1 cellular context compared by ENCODE assay signal in the genomic region with DNA sequence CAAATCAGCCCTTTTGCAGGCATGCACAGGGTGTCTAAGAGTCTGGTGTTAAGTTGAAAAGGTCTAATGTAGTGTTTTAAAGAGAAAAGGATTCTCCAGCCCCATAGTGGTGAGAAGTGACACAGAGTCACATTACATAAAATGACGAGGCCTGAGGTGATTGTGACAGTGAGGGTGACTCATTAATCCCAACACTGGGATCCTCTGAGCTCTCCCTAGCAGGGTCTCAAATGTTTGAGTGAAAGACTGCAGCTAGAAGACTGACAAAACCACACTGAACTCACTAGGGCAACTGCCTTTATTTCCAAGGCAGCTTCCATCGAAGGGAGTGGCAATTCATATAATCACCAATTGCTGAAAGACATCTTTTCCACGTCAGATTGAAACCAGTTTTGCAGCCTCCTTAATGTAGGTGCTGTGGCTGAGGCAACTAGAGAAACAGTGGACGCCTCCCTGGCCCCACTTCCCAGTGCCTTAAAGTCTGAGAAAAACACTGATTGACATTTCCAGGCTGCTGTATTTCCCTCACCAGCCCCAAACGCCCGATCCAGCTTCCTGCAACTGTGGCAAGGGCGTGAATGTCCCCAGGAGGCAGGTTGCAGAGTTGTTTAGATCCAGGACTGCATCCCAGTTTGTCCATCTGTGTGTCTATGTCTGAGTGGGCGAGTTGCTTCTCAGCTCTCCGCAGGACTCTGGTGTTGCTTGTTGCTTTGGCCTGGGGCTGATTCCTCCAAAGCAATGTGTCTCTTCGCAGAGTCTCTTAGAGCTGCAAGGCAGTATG.
TF ChIP-seq lines count a peak whose summit lies in the region.

No MANE protein-coding gene starts in this region.

TF ChIP-seq in K562, 482 proteins besides CTCF, POLR2A, EP300 and RAD21 (continued from another document):
- TF ChIP-seq MGA (IDR thresholded peaks at IDR 0.05), result peak; percentile 33; the same call in 1 of the 2 replicates
- TF ChIP-seq ATF3 (IDR thresholded peaks at IDR 0.05), result peak; percentile 96
- peak; percentile 66; the same call in 1 of the 2 replicates for TF ChIP-seq ATF3 (CRISPR knock-in tag; conservative IDR thresholded peaks at IDR 0.05)
- no peak for TF ChIP-seq ZNF280A (IDR thresholded peaks at IDR 0.05; ENCODE audit: low read depth, partially characterized antibody)
- TF ChIP-seq TRIM24 (IDR thresholded peaks at IDR 0.05), result 0 out of 4 replicates have a peak, but pooled peaks of 1 of the 2 experiments have one; percentile 20
- peak; percentile 73 for TF ChIP-seq CREM (IDR thresholded peaks at IDR 0.05; ENCODE audit: low read depth)
- TF ChIP-seq ATF7 (IDR thresholded peaks at IDR 0.05), result peak; percentile 47; the same call in 1 of the 2 replicates
- peak; percentile 73 for TF ChIP-seq ARID1B (IDR thresholded peaks at IDR 0.05)
- TF ChIP-seq FOSL1 (tag; conservative IDR thresholded peaks at IDR 0.05), result peak; percentile 97
- TF ChIP-seq CEBPB (tag; IDR thresholded peaks at IDR 0.05), result peak; percentile 53
- TF ChIP-seq TFAM (CRISPR knock-in tag; conservative IDR thresholded peaks at IDR 0.05), result no peak
- TF ChIP-seq FOS (IDR thresholded peaks at IDR 0.05; ENCODE audit: extremely low read depth, insufficient read length), result peak; percentile 62
- TF ChIP-seq, protein P1, sequence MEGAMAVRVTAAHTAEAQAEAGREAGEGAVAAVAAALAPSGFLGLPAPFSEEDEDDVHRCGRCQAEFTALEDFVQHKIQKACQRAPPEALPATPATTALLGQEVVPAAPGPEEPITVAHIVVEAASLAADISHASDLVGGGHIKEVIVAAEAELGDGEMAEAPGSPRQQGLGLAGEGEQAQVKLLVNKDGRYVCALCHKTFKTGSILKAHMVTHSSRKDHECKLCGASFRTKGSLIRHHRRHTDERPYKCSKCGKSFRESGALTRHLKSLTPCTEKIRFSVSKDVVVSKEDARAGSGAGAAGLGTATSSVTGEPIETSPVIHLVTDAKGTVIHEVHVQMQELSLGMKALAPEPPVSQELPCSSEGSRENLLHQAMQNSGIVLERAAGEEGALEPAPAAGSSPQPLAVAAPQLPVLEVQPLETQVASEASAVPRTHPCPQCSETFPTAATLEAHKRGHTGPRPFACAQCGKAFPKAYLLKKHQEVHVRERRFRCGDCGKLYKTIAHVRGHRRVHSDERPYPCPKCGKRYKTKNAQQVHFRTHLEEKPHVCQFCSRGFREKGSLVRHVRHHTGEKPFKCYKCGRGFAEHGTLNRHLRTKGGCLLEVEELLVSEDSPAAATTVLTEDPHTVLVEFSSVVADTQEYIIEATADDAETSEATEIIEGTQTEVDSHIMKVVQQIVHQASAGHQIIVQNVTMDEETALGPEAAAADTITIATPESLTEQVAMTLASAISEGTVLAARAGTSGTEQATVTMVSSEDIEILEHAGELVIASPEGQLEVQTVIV (CRISPR knock-in tag; IDR thresholded peaks at IDR 0.05; ENCODE audit: borderline replicate concordance), result no peak
- TF ChIP-seq, protein P2, sequence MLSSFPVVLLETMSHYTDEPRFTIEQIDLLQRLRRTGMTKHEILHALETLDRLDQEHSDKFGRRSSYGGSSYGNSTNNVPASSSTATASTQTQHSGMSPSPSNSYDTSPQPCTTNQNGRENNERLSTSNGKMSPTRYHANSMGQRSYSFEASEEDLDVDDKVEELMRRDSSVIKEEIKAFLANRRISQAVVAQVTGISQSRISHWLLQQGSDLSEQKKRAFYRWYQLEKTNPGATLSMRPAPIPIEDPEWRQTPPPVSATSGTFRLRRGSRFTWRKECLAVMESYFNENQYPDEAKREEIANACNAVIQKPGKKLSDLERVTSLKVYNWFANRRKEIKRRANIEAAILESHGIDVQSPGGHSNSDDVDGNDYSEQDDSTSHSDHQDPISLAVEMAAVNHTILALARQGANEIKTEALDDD (IDR thresholded peaks at IDR 0.05), result 0 out of 2 replicates have a peak, but pooled peaks have one; percentile 20
- peak; percentile 76 for TF ChIP-seq DPF2 (IDR thresholded peaks at IDR 0.05)
- TF ChIP-seq SMARCE1 (IDR thresholded peaks at IDR 0.05), result peak; percentile 80; the same call in 1 of the 2 replicates
- TF ChIP-seq SMARCA4 (IDR thresholded peaks at IDR 0.05), result peak; percentile 76
- TF ChIP-seq NEUROD1 (IDR thresholded peaks at IDR 0.05; ENCODE audit: borderline replicate concordance, low read depth, low read length, partially characterized antibody), result peak; percentile 31
- TF ChIP-seq CTBP1 (IDR thresholded peaks at IDR 0.05; ENCODE audit: borderline replicate concordance), result no peak
